ENCODE assay signal across 15 cellular contexts in genomic region chr11:122045181-122045586, GRCh38.
DNase-seq lines count a peak whose midpoint lies in the region; ATAC-seq, FAIRE-seq and TF ChIP-seq lines count a peak whose summit lies in the region.
"Had no signal": no experiment of that assay in that cellular context is flagged by ENCODE, and none has a peak within 500 bp of the region (broad histone marks: within the 10 kb centered on the region; RNA-seq: fewer than 3 reads in every experiment).

No MANE protein-coding gene starts in this region.

- no peaks in the 10 kb centered on the region for H3K27me3 ChIP-seq in bronchial epithelial cell (ENCODE audit: control insufficient read depth, insufficient read depth, low read length)
- H3K27me3 ChIP-seq in kidney epithelial cell (ENCODE audit: control insufficient read depth, insufficient read depth, low read length): no peaks in the 10 kb centered on the region
- H3K27me3 ChIP-seq: BE2C, heart left ventricle, upper lobe of left lung had no signal

- H3K4me3 ChIP-seq in bronchial epithelial cell (ENCODE audit: low read depth, low read length) (no peak overlapping the region), kidney epithelial cell (ENCODE audit: low read depth, low read length) (no peak overlapping the region)
- H3K4me3 ChIP-seq: heart left ventricle, upper lobe of left lung had no signal

- FAIRE-seq in bronchial epithelial cell (lab: Jason Lieb, UNC): peak; percentile 18

- DNase-seq in AG08395 (ENCODE audit: low spot score): peak; percentile 45
- DNase-seq in M059J (ENCODE audit: low read depth): peak; percentile 84
- DNase-seq in bronchial epithelial cell (ENCODE audit: low read depth): peak; percentile 99
- peak; percentile 28 for DNase-seq in kidney epithelial cell (ENCODE audit: low read depth)
- no peak for DNase-seq in anterior cingulate cortex (lab: John Stamatoyannopoulos, UW)
- no peak for DNase-seq in mesenteric fat pad (ENCODE audit: low spot score)
- no peak for DNase-seq in amygdala (lab: John Stamatoyannopoulos, UW)
- DNase-seq: activated CD4-positive, alpha-beta T cell treated with anti-CD3 and anti-CD28 coated beads, Interleukin-2, amount 10 ng/mL, durations not matched to agents 7 days and 5 days; BE2C; cerebellar nuclear complex; heart left ventricle; NCI-H1092; NCI-H526 treated with DMSO at 0.1 percent for 48 hours; upper lobe of left lung had no signal

- TF ChIP-seq CTCF in bronchial epithelial cell (IDR thresholded peaks at IDR 0.05; ENCODE audit: insufficient read depth, low read length, severe bottlenecking): no peak
- no peak for TF ChIP-seq CTCF in kidney epithelial cell (IDR thresholded peaks at IDR 0.05; ENCODE audit: insufficient read depth, low read length, poor library complexity, severe bottlenecking)

- no peak for ATAC-seq in HG03521 (IDR thresholded peaks at IDR 0.05; ENCODE audit: unreplicated experiment)
- ATAC-seq: heart left ventricle had no signal

- H3K36me3 ChIP-seq in bronchial epithelial cell (ENCODE audit: control insufficient read depth, insufficient read depth, low read length) (no peaks in the 10 kb centered on the region), kidney epithelial cell (ENCODE audit: control insufficient read depth, insufficient read depth, low read length) (no peaks in the 10 kb centered on the region)
- H3K36me3 ChIP-seq: BE2C, heart left ventricle, upper lobe of left lung had no signal

Comparison
In these comparisons a context has a peak if more than half of its experiments do, and no peak if none do; other contexts are left out.
1. DNase-seq: peak in AG08395 (single experiment), M059J (single experiment), bronchial epithelial cell (single experiment) and kidney epithelial cell (single experiment); none in anterior cingulate cortex (0 of 58), mesenteric fat pad (single experiment) and amygdala (0 of 56).